ENCODE assay signal across 9 cellular contexts in the genomic region with DNA sequence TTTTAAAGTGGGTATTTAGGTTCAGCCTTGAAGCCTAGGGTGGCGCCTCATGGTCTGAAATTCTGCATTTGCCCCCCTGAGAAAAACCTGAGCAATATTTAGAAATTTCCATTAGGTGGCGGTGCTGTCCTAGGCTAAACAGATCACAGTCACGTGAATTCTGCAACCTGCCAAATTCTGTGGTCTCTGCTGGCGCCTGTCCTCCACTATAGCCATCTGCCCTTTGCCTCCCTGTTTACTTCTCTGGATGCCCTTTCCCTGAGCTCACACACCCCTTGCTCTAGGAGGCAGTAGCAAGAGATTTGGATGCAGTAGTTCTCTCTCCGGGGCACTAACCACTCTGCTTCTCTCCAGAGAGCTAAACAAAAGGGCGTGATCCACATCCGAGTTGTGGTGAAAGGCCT. TPM values are rescaled to one million over a fixed set of nuclear protein-coding genes. Genes with fewer than 3 reads are reported as not detected.
DNase-seq lines count a peak whose midpoint lies in the region; ATAC-seq and TF ChIP-seq lines count a peak whose summit lies in the region.
"Had no signal": no experiment of that assay in that cellular context is flagged by ENCODE, and none has a peak within 500 bp of the region (broad histone marks: within the 10 kb centered on the region; RNA-seq: fewer than 3 reads in every experiment).

No MANE protein-coding gene starts in this region.

- no peak overlapping the region for H3K27ac Mint-ChIP-seq in mesothelial cell of epicardium

- H3K4me3 ChIP-seq in OCI-LY3 (ENCODE audit: low read length) (no peak overlapping the region), dorsolateral prefrontal cortex (peak overlapping the region in 9 of 59 donors; percentile 1 to 23 (median 9))

- H3K4me2 ChIP-seq in OCI-LY3 (ENCODE audit: low read length), result peak overlapping the region; percentile 46

- no peaks in the 10 kb centered on the region for H3K9me3 ChIP-seq in OCI-LY3 (ENCODE audit: insufficient read depth, low read length)

- peaks cover 55% of the 10 kb centered on the region for H3K36me3 ChIP-seq in OCI-LY3 (replicated peaks; ENCODE audit: low read depth, low read length)

- no peaks in the 10 kb centered on the region for H3K4me1 Mint-ChIP-seq in mesothelial cell of epicardium

- H3K9me3 Mint-ChIP-seq in mesothelial cell of epicardium, result no peaks in the 10 kb centered on the region
- H3K9me3 Mint-ChIP-seq: activated T-cell treated with anti-CD3 and anti-CD28 coated beads, Interleukin-2, amount 50 U/mL, for 4 hours had no signal

- TF ChIP-seq CTCF in OCI-LY3 (IDR thresholded peaks at IDR 0.05; ENCODE audit: low read depth, low read length) (peak; percentile 86), dorsolateral prefrontal cortex (IDR thresholded peaks at IDR 0.05 in 54 of 56, conservative IDR thresholded peaks at IDR 0.05 in 2 of 56; ENCODE audit: low read depth in 1 of 56, partially characterized antibody in 56 of 56) (peak; percentile 55 to 87 (median 74)), mesothelial cell of epicardium (IDR thresholded peaks at IDR 0.05; ENCODE audit: unreplicated experiment) (peak; percentile 65)

- intact Hi-C loops in dorsolateral prefrontal cortex (cut with DNase I), result loop anchor here (2.0 to 5.0 kb wide), 6 partner anchors 128 to 426 kb away; partner anchors contain the start of gene AEN (in 1 of the 2)

- peaks cover 52% of the 10 kb centered on the region for H3K4me1 ChIP-seq in OCI-LY3 (ENCODE audit: low read length)

- no peak overlapping the region for H3K4me3 Mint-ChIP-seq in mesothelial cell of epicardium
- H3K4me3 Mint-ChIP-seq: activated T-cell treated with anti-CD3 and anti-CD28 coated beads, Interleukin-2, amount 50 U/mL, for 4 hours had no signal

- no peaks in the 10 kb centered on the region for H4K20me1 ChIP-seq in OCI-LY3 (ENCODE audit: insufficient read depth, low read length)

- peak overlapping the region; percentile 74 for H3K27ac ChIP-seq in OCI-LY3 (ENCODE audit: low read length)
- peak overlapping the region in 55 of 59 donors; percentile 35 to 87 (median 72) for H3K27ac ChIP-seq in dorsolateral prefrontal cortex

- H3K27me3 ChIP-seq in OCI-LY3 (ENCODE audit: low read depth, low read length) (no peaks in the 10 kb centered on the region), dorsolateral prefrontal cortex (no peaks in the 10 kb centered on the region)

- peak overlapping the region; percentile 50; the same call in 1 of the 2 replicates for H3K9ac ChIP-seq in OCI-LY3 (ENCODE audit: low read length)

- peak; percentile 46 for ATAC-seq in HG03469 (IDR thresholded peaks at IDR 0.05; ENCODE audit: unreplicated experiment)
- ATAC-seq in GM21825 (IDR thresholded peaks at IDR 0.05; ENCODE audit: unreplicated experiment), result no peak
- no peak for ATAC-seq in GM19023 (IDR thresholded peaks at IDR 0.05; ENCODE audit: unreplicated experiment)

- no peaks in the 10 kb centered on the region for H3K27me3 Mint-ChIP-seq in mesothelial cell of epicardium (ENCODE audit: low read depth)

- peaks cover 26% of the 10 kb centered on the region for H3K79me2 ChIP-seq in OCI-LY3 (ENCODE audit: low read length)

- peaks cover 17% of the 10 kb centered on the region for H3K36me3 Mint-ChIP-seq in mesothelial cell of epicardium

- H2AFZ ChIP-seq in OCI-LY3 (ENCODE audit: low read depth, low read length), result no peak overlapping the region

- DNase-seq in NCI-H748 (lab: John Stamatoyannopoulos, UW; ENCODE audit: unreplicated experiment), result peak; percentile 42
- DNase-seq in NCI-H748 treated with DMSO at 0.1 percent for 48 hours (lab: John Stamatoyannopoulos, UW), result no peak
- DNase-seq in dorsolateral prefrontal cortex, result peak in 4 of 10 donors; percentile 43 to 72 (median 50)
- no peak for DNase-seq in mesothelial cell of epicardium (ENCODE audit: low spot score in 2 of 2, unreplicated experiment in 2 of 2)
- DNase-seq: activated T-cell treated with anti-CD3 and anti-CD28 coated beads, Interleukin-2, amount 50 U/mL, for 4 hours had no signal

RNA-seq across cellular contexts. Expression of gene MRPS11, which starts 9.1 kb away (rescaled TPM):
- total RNA-seq in dorsolateral prefrontal cortex (10 to 100 TPM; 34.8 to 66.4 (median 50.4) TPM), mesothelial cell of epicardium (31.2 to 38.9 TPM (median 33.1 TPM) in 3 replicates)

RNA-seq across cellular contexts. Expression of gene MRPL46, which starts 9.4 kb away (rescaled TPM):
- total RNA-seq in dorsolateral prefrontal cortex, result 10 to 100 TPM; 23.1 to 42.3 (median 30.9) TPM
- 18.6 to 19.2 TPM (median 18.9 TPM) in 3 replicates for total RNA-seq in mesothelial cell of epicardium
